Comparison of ENCODE assay signal across 8 cellular contexts in genomic region chr3:69058180-69058946, GRCh38. TPM values are rescaled to one million over a fixed set of nuclear protein-coding genes. Genes with fewer than 3 reads are reported as not detected.
DNase-seq lines count a peak whose midpoint lies in the region; ATAC-seq and TF ChIP-seq lines count a peak whose summit lies in the region.

No MANE protein-coding gene starts in this region.

- ATAC-seq in GM18505 (IDR thresholded peaks at IDR 0.05; ENCODE audit: unreplicated experiment), result peak; percentile 99
- ATAC-seq in GM21528 (IDR thresholded peaks at IDR 0.05; ENCODE audit: low FRiP score, unreplicated experiment), result peak; percentile 97
- ATAC-seq in HG03575 (IDR thresholded peaks at IDR 0.05; ENCODE audit: extremely low read depth, insufficient number of reproducible peaks, low FRiP score, unreplicated experiment), result peak; percentile 88
- peak; percentile 58 for ATAC-seq in esophagus mucosa
- ATAC-seq in HG02840 (IDR thresholded peaks at IDR 0.05; ENCODE audit: low FRiP score, unreplicated experiment), result no peak

- DNase-seq in NCI-H1092 treated with DMSO at 0.1 percent for 48 hours (lab: John Stamatoyannopoulos, UW) (no peak), mucosa of gallbladder (ENCODE audit: low spot score) (no peak), C1 segment of cervical spinal cord (lab: John Stamatoyannopoulos, UW) (no peak)

- no peak for TF ChIP-seq POLR2A in GM18505 (IDR thresholded peaks at IDR 0.05; ENCODE audit: borderline replicate concordance, extremely low read depth, insufficient read depth, insufficient read length)

RNA-seq across cellular contexts. Expression of gene TMF1, which starts 6.2 kb away (rescaled TPM):
- total RNA-seq in esophagus mucosa (16.0 TPM), mucosa of gallbladder (38.4 TPM)

RNA-seq across cellular contexts. Expression of gene UBA3, which starts 21.8 kb away (rescaled TPM):
- 47.8 TPM for total RNA-seq in esophagus mucosa
- total RNA-seq in mucosa of gallbladder, result 59.1 TPM

RNA-seq across cellular contexts. Expression of gene ARL6IP5, which starts 26.4 kb away (rescaled TPM):
- total RNA-seq in esophagus mucosa (36.4 TPM), mucosa of gallbladder (125 TPM)

RNA-seq across cellular contexts. Expression of gene EOGT, which starts 44.9 kb away (rescaled TPM):
- 19.6 TPM for total RNA-seq in esophagus mucosa
- 45.2 TPM for total RNA-seq in mucosa of gallbladder
